In genomic region chr1:38038836-38039235, GRCh38 we compare ENCODE assay signal across 17 cellular contexts. TPM values are rescaled to one million over a fixed set of nuclear protein-coding genes. Genes with fewer than 3 reads are reported as not detected.
DNase-seq lines count a peak whose midpoint lies in the region; ATAC-seq and TF ChIP-seq lines count a peak whose summit lies in the region.
"Had no signal": no experiment of that assay in that cellular context is flagged by ENCODE, and none has a peak within 500 bp of the region (broad histone marks: within the 10 kb centered on the region; RNA-seq: fewer than 3 reads in every experiment).

No MANE protein-coding gene starts in this region.

- no peaks in the 10 kb centered on the region for H3K36me3 ChIP-seq in MG63
- no peaks in the 10 kb centered on the region for H3K36me3 ChIP-seq in CD8-positive, alpha-beta T cell (ENCODE audit: insufficient read depth, low read length)
- H3K36me3 ChIP-seq: transverse colon had no signal

- POLR2A ChIA-PET in CD8-positive, alpha-beta T cell (lab: Charles Lee) = no interaction called here

- H3K27ac Mint-ChIP-seq in nephron = peak overlapping the region in 2 of 3 experiments; percentile 11 to 15
- no peak overlapping the region for H3K27ac Mint-ChIP-seq in CD8-positive, alpha-beta T cell
- no peak overlapping the region for H3K27ac Mint-ChIP-seq in endothelial cell (ENCODE audit: unreplicated experiment)
- H3K27ac Mint-ChIP-seq: activated CD8-positive, alpha-beta T cell treated with anti-CD3 and anti-CD28 coated beads for 36 hours; activated T-helper 17 cell treated with anti-CD3 and anti-CD28 coated beads, Interleukin-2, amount 50 U/mL, for 72 hours had no signal

- intact Hi-C loops in CD8-positive, alpha-beta T cell (cut with DNase I, micrococcal nuclease) = no loop called here

- H3K27ac ChIP-seq in CD8-positive, alpha-beta T cell (ENCODE audit: low read depth, low read length) = no peak overlapping the region
- H3K27ac ChIP-seq: C4-2B, transverse colon had no signal

- ATAC-seq in CD8-positive, alpha-beta T cell = no peak
- ATAC-seq: activated CD8-positive, alpha-beta T cell treated with anti-CD3 and anti-CD28 coated beads for 36 hours; activated T-helper 17 cell treated with anti-CD3 and anti-CD28 coated beads, Interleukin-2, amount 50 U/mL, for 72 hours; left colon had no signal

- no peaks in the 10 kb centered on the region for H3K9me3 ChIP-seq in MG63
- H3K9me3 ChIP-seq in CD8-positive, alpha-beta T cell (ENCODE audit: low read length) = no peaks in the 10 kb centered on the region
- H3K9me3 ChIP-seq: transverse colon had no signal

- CTCF ChIA-PET in CD8-positive, alpha-beta T cell (lab: Charles Lee) = no interaction called here

- H3K27me3 Mint-ChIP-seq in nephron (ENCODE audit: low read depth) (peaks cover 41% of the 10 kb centered on the region), endothelial cell (ENCODE audit: unreplicated experiment) (peaks cover 6% of the 10 kb centered on the region)
- H3K27me3 Mint-ChIP-seq in CD8-positive, alpha-beta T cell (ENCODE audit: low read depth) = peaks cover 43% of the 10 kb centered on the region

- H3K4me1 Mint-ChIP-seq in nephron (peaks cover 29% of the 10 kb centered on the region), endothelial cell (ENCODE audit: unreplicated experiment) (peaks cover 18% of the 10 kb centered on the region)
- peaks cover under 1% of the 10 kb centered on the region for H3K4me1 Mint-ChIP-seq in CD8-positive, alpha-beta T cell (ENCODE audit: low read depth)

- TF ChIP-seq CTCF in nephron (IDR thresholded peaks at IDR 0.05; ENCODE audit: unreplicated experiment in 3 of 3) = no peak
- TF ChIP-seq CTCF in CD8-positive, alpha-beta T cell (IDR thresholded peaks at IDR 0.05) = no peak
- no peak for TF ChIP-seq CTCF in endothelial cell (IDR thresholded peaks at IDR 0.05; ENCODE audit: unreplicated experiment)

- H3K9me3 Mint-ChIP-seq in nephron (no peaks in the 10 kb centered on the region), endothelial cell (ENCODE audit: unreplicated experiment) (no peaks in the 10 kb centered on the region)
- H3K9me3 Mint-ChIP-seq in CD8-positive, alpha-beta T cell = no peaks in the 10 kb centered on the region
- H3K9me3 Mint-ChIP-seq: activated CD8-positive, alpha-beta T cell treated with anti-CD3 and anti-CD28 coated beads for 36 hours; activated T-helper 17 cell treated with anti-CD3 and anti-CD28 coated beads, Interleukin-2, amount 50 U/mL, for 72 hours had no signal

- no peak overlapping the region for H3K4me3 ChIP-seq in MG63
- H3K4me3 ChIP-seq in CD8-positive, alpha-beta T cell (ENCODE audit: low read depth, low read length) = no peak overlapping the region
- H3K4me3 ChIP-seq: transverse colon had no signal

- DNase-seq in EH (ENCODE audit: low read depth) = peak; percentile 60
- peak; percentile 36 for DNase-seq in MG63
- peak; percentile 12 for DNase-seq in epidermal melanocyte (ENCODE audit: insufficient read length, low spot score)
- DNase-seq in CD8-positive, alpha-beta T cell = no peak
- no peak for DNase-seq in activated CD4-positive, alpha-beta T cell treated with anti-CD3 and anti-CD28 coated beads, Interleukin-2, amount 50 U/mL, for 48 hours
- DNase-seq in endothelial cell (ENCODE audit: low spot score) = no peak
- DNase-seq in SK-N-DZ (ENCODE audit: low spot score) = no peak
- DNase-seq: activated CD8-positive, alpha-beta T cell treated with anti-CD3 and anti-CD28 coated beads for 36 hours; KG1; left colon; NCI-H1694; NCI-H524 treated with DMSO at 0.1 percent for 48 hours; transverse colon had no signal

- H3K4me3 Mint-ChIP-seq in nephron (peak overlapping the region in 2 of 3 experiments; percentile 11 to 12), endothelial cell (ENCODE audit: unreplicated experiment) (no peak overlapping the region)
- H3K4me3 Mint-ChIP-seq in CD8-positive, alpha-beta T cell = no peak overlapping the region
- H3K4me3 Mint-ChIP-seq: activated CD8-positive, alpha-beta T cell treated with anti-CD3 and anti-CD28 coated beads for 36 hours; activated T-helper 17 cell treated with anti-CD3 and anti-CD28 coated beads, Interleukin-2, amount 50 U/mL, for 72 hours had no signal

- H3K36me3 Mint-ChIP-seq in nephron (ENCODE audit: low read depth) (peaks cover 9% of the 10 kb centered on the region), endothelial cell (ENCODE audit: low read depth, unreplicated experiment) (peaks cover 3% of the 10 kb centered on the region)
- H3K36me3 Mint-ChIP-seq in CD8-positive, alpha-beta T cell = no peaks in the 10 kb centered on the region

- peaks cover under 1% of the 10 kb centered on the region for H3K4me1 ChIP-seq in CD8-positive, alpha-beta T cell (ENCODE audit: insufficient read depth, low read length)
- H3K4me1 ChIP-seq: transverse colon had no signal

- H3K27me3 ChIP-seq in MG63 = peaks cover under 1% of the 10 kb centered on the region; the same call in 1 of the 2 replicates
- peaks cover 21% of the 10 kb centered on the region for H3K27me3 ChIP-seq in CD8-positive, alpha-beta T cell (ENCODE audit: insufficient read depth, low read length)

RNA-seq across cellular contexts. Expression of gene POU3F1, which starts 7.8 kb away (rescaled TPM):
- not detected in 2 replicates for total RNA-seq in MG63 (2014; rRNA removed; shearing (Covaris generic); ENCODE audit: low replicate concordance)
- total RNA-seq in CD8-positive, alpha-beta T cell = 1 to 10 TPM; 1.0 to 1.1 TPM
- total RNA-seq in endothelial cell (ENCODE audit: unreplicated experiment) = 1.2 TPM
- polyA plus RNA-seq in SK-N-DZ (2014; cell fraction: cytosol; rRNA removed) = 0.96 and 1.3 TPM in 2 replicates
- polyA plus RNA-seq in SK-N-DZ (2014; cell fraction: nucleus; rRNA removed) = 0.52 and 0.62 TPM in 2 replicates
- total RNA-seq: left colon, pulmonary artery endothelial cell, transverse colon had no signal

RNA-seq across cellular contexts. Expression of gene UTP11, which starts 26.3 kb away (rescaled TPM):
- total RNA-seq in MG63 (2014; rRNA removed; shearing (Covaris generic); ENCODE audit: low replicate concordance) = 101 and 200 TPM in 2 replicates
- 10 to 100 TPM; 12.8 to 14.0 TPM for total RNA-seq in CD8-positive, alpha-beta T cell
- 44.7 TPM for total RNA-seq in endothelial cell (ENCODE audit: unreplicated experiment)
- polyA plus RNA-seq in SK-N-DZ (2014; cell fraction: cytosol; rRNA removed) = 95.0 and 95.5 TPM in 2 replicates
- 36.9 and 51.2 TPM in 2 replicates for polyA plus RNA-seq in SK-N-DZ (2014; cell fraction: nucleus; rRNA removed)

RNA-seq across cellular contexts. Expression of gene FHL3, which starts 33.5 kb away (rescaled TPM):
- 13.7 and 26.0 TPM in 2 replicates for total RNA-seq in MG63 (2014; rRNA removed; shearing (Covaris generic); ENCODE audit: low replicate concordance)
- 1 to 10 TPM; 5.6 to 5.9 TPM for total RNA-seq in CD8-positive, alpha-beta T cell
- 142 TPM for total RNA-seq in endothelial cell (ENCODE audit: unreplicated experiment)
- 8.5 and 9.1 TPM in 2 replicates for polyA plus RNA-seq in SK-N-DZ (2014; cell fraction: cytosol; rRNA removed)
- polyA plus RNA-seq in SK-N-DZ (2014; cell fraction: nucleus; rRNA removed) = 8.7 and 10.1 TPM in 2 replicates

RNA-seq across cellular contexts. Expression of gene SF3A3, which starts 49.0 kb away (rescaled TPM):
- 91.1 and 159 TPM in 2 replicates for total RNA-seq in MG63 (2014; rRNA removed; shearing (Covaris generic); ENCODE audit: low replicate concordance)
- 10 to 100 TPM; 41.7 to 42.6 TPM for total RNA-seq in CD8-positive, alpha-beta T cell
- total RNA-seq in endothelial cell (ENCODE audit: unreplicated experiment) = 59.2 TPM
- polyA plus RNA-seq in SK-N-DZ (2014; cell fraction: cytosol; rRNA removed) = 104 and 138 TPM in 2 replicates
- 89.0 and 153 TPM in 2 replicates for polyA plus RNA-seq in SK-N-DZ (2014; cell fraction: nucleus; rRNA removed)

Comparison
In these comparisons a context has a peak if more than half of its experiments do, and no peak if none do; other contexts are left out.
1. DNase-seq: peak in EH (single experiment), MG63 (single experiment) and epidermal melanocyte (single experiment); none in CD8-positive, alpha-beta T cell (0 of 7), activated CD4-positive, alpha-beta T cell treated with anti-CD3 and anti-CD28 coated beads, Interleukin-2, amount 50 U/mL, for 48 hours (0 of 2), endothelial cell (single experiment) and SK-N-DZ (single experiment).
2. H3K27ac Mint-ChIP-seq: peak in nephron (2 of 3); none in CD8-positive, alpha-beta T cell (single experiment) and endothelial cell (single experiment).
3. H3K4me3 Mint-ChIP-seq: peak in nephron (2 of 3); none in CD8-positive, alpha-beta T cell (single experiment) and endothelial cell (single experiment).